17 cellular contexts compared by ENCODE assay signal in genomic region chr3:43618142-43618541, GRCh38. TPM values are rescaled to one million over a fixed set of nuclear protein-coding genes. Genes with fewer than 3 reads are reported as not detected.
DNase-seq lines count a peak whose midpoint lies in the region; ATAC-seq and TF ChIP-seq lines count a peak whose summit lies in the region.
"Had no signal": no experiment of that assay in that cellular context is flagged by ENCODE, and none has a peak within 500 bp of the region (broad histone marks: within the 10 kb centered on the region; RNA-seq: fewer than 3 reads in every experiment).

No MANE protein-coding gene starts in this region.

- ATAC-seq in GM23338 (no peak), HG02981 (IDR thresholded peaks at IDR 0.05; ENCODE audit: unreplicated experiment) (no peak)
- ATAC-seq in stimulated activated effector memory CD8-positive, alpha-beta T cell treated with anti-CD3 and anti-CD28 coated beads, Interleukin-12 subunit alpha, Interleukin-12 subunit beta, amount 100 ng/mL, for 72 hours: no peak

- H3K9me2 ChIP-seq in GM23338 (ENCODE audit: insufficient read depth): no peaks in the 10 kb centered on the region; the same call in 1 of the 2 replicates

- no peaks in the 10 kb centered on the region; the same call in 2 of the 3 replicates for H3K36me3 Mint-ChIP-seq in GM23338 (ENCODE audit: low read depth)
- H3K36me3 Mint-ChIP-seq in dendritic cell treated with granulocyte-macrophage colony-stimulating factor and Interleukin-4, amounts not matched to agents 40 ng/mL and 50 ng/mL, for 4 days (ENCODE audit: low read depth): peaks cover 7% of the 10 kb centered on the region
- peaks cover 5% of the 10 kb centered on the region for H3K36me3 Mint-ChIP-seq in stimulated activated effector memory CD8-positive, alpha-beta T cell treated with anti-CD3 and anti-CD28 coated beads, Interleukin-12 subunit alpha, Interleukin-12 subunit beta, amount 100 ng/mL, for 72 hours

- H4K20me1 ChIP-seq in GM23338 (replicated peaks; ENCODE audit: insufficient read depth): no peaks in the 10 kb centered on the region; the same call in none of the 2 replicates

- no peaks in the 10 kb centered on the region for H3K9me3 ChIP-seq in neutrophil

- H2AFZ ChIP-seq in GM23338: no peak overlapping the region

- no peak overlapping the region; the same call in 1 of the 2 replicates for H3K4me2 ChIP-seq in GM23338

- H3K4me3 Mint-ChIP-seq in GM23338: no peak overlapping the region
- no peak overlapping the region for H3K4me3 Mint-ChIP-seq in dendritic cell treated with granulocyte-macrophage colony-stimulating factor and Interleukin-4, amounts not matched to agents 40 ng/mL and 50 ng/mL, for 4 days
- H3K4me3 Mint-ChIP-seq in stimulated activated effector memory CD8-positive, alpha-beta T cell treated with anti-CD3 and anti-CD28 coated beads, Interleukin-12 subunit alpha, Interleukin-12 subunit beta, amount 100 ng/mL, for 72 hours: no peak overlapping the region
- H3K4me3 Mint-ChIP-seq: B cell, HFFc6 had no signal

- no peaks in the 10 kb centered on the region for H3K36me3 ChIP-seq in GM23338 (ENCODE audit: insufficient read depth)
- no peaks in the 10 kb centered on the region for H3K36me3 ChIP-seq in neutrophil

- no peaks in the 10 kb centered on the region for H3K27me3 ChIP-seq in GM23338 (ENCODE audit: insufficient read depth)
- H3K27me3 ChIP-seq in neutrophil: no peaks in the 10 kb centered on the region

- peaks cover 7% of the 10 kb centered on the region; the same call in 1 of the 2 replicates for H3F3A ChIP-seq in GM23338 (replicated peaks; ENCODE audit: low read depth)

- H3K4me3 ChIP-seq in GM23338 (no peak overlapping the region), neutrophil (ENCODE audit: low read depth in 1 of 2, low read length in 1 of 2) (no peak overlapping the region)

- H3K4me1 Mint-ChIP-seq in GM23338: peaks cover 28% of the 10 kb centered on the region
- peaks cover 33% of the 10 kb centered on the region for H3K4me1 Mint-ChIP-seq in dendritic cell treated with granulocyte-macrophage colony-stimulating factor and Interleukin-4, amounts not matched to agents 40 ng/mL and 50 ng/mL, for 4 days (ENCODE audit: low read depth)
- H3K4me1 Mint-ChIP-seq in stimulated activated effector memory CD8-positive, alpha-beta T cell treated with anti-CD3 and anti-CD28 coated beads, Interleukin-12 subunit alpha, Interleukin-12 subunit beta, amount 100 ng/mL, for 72 hours: peaks cover 16% of the 10 kb centered on the region

- H3K79me2 ChIP-seq in GM23338 (replicated peaks; ENCODE audit: insufficient read depth): peaks cover 66% of the 10 kb centered on the region

- TF ChIP-seq CTCF in GM23338 (conservative IDR thresholded peaks at IDR 0.05; ENCODE audit: low read depth in 2 of 2) (no peak), VCaP (conservative IDR thresholded peaks at IDR 0.05) (no peak), neutrophil (IDR thresholded peaks at IDR 0.05) (no peak)

- DNase-seq in GM23338 (ENCODE audit: low spot score): no peak
- no peak for DNase-seq in stimulated activated effector memory CD8-positive, alpha-beta T cell treated with anti-CD3 and anti-CD28 coated beads, Interleukin-12 subunit alpha, Interleukin-12 subunit beta, amount 100 ng/mL, for 72 hours (ENCODE audit: low spot score in 2 of 2)
- DNase-seq in RPMI8226: no peak
- DNase-seq in effector CD8-positive, alpha-beta T cell (lab: John Stamatoyannopoulos, UW): no peak
- DNase-seq: C1 segment of cervical spinal cord; Calu3; CD4-positive, alpha-beta T cell; DMS79; EL; HCEC 1CT; HFFc6; IMR-90 had no signal

- H3K27ac ChIP-seq in GM23338 (ENCODE audit: low read depth): 0 out of 2 replicates have a peak overlapping the region, but pooled peaks have one; percentile 42
- H3K27ac ChIP-seq in VCaP: peak overlapping the region; percentile 23; the same call in 1 of the 2 replicates
- H3K27ac ChIP-seq in neutrophil: peak overlapping the region; percentile 60

- intact Hi-C loops in dendritic cell treated with granulocyte-macrophage colony-stimulating factor and Interleukin-4, amounts not matched to agents 40 ng/mL and 50 ng/mL, for 4 days (cut with micrococcal nuclease): no loop called here

- H3K27ac Mint-ChIP-seq in GM23338: no peak overlapping the region
- H3K27ac Mint-ChIP-seq in dendritic cell treated with granulocyte-macrophage colony-stimulating factor and Interleukin-4, amounts not matched to agents 40 ng/mL and 50 ng/mL, for 4 days: peak overlapping the region; percentile 47
- H3K27ac Mint-ChIP-seq in stimulated activated effector memory CD8-positive, alpha-beta T cell treated with anti-CD3 and anti-CD28 coated beads, Interleukin-12 subunit alpha, Interleukin-12 subunit beta, amount 100 ng/mL, for 72 hours: no peak overlapping the region
- H3K27ac Mint-ChIP-seq: B cell; CD4-positive, alpha-beta T cell; HFFc6 had no signal

- peaks cover 14% of the 10 kb centered on the region for H3K27me3 Mint-ChIP-seq in GM23338 (ENCODE audit: insufficient read depth, low read depth, poor library complexity)
- peaks cover 3% of the 10 kb centered on the region for H3K27me3 Mint-ChIP-seq in dendritic cell treated with granulocyte-macrophage colony-stimulating factor and Interleukin-4, amounts not matched to agents 40 ng/mL and 50 ng/mL, for 4 days
- H3K27me3 Mint-ChIP-seq: B cell; CD4-positive, alpha-beta T cell had no signal

- no peaks in the 10 kb centered on the region for H3K9me3 Mint-ChIP-seq in GM23338
- no peaks in the 10 kb centered on the region for H3K9me3 Mint-ChIP-seq in dendritic cell treated with granulocyte-macrophage colony-stimulating factor and Interleukin-4, amounts not matched to agents 40 ng/mL and 50 ng/mL, for 4 days
- H3K9me3 Mint-ChIP-seq in stimulated activated effector memory CD8-positive, alpha-beta T cell treated with anti-CD3 and anti-CD28 coated beads, Interleukin-12 subunit alpha, Interleukin-12 subunit beta, amount 100 ng/mL, for 72 hours: no peaks in the 10 kb centered on the region
- H3K9me3 Mint-ChIP-seq: CD4-positive, alpha-beta T cell; HFFc6 had no signal

- H3K4me1 ChIP-seq in GM23338 (ENCODE audit: insufficient read depth) (0 out of 2 replicates have a peak, but pooled peaks cover 2% of the 10 kb centered on the region), neutrophil (ENCODE audit: control insufficient read depth in 1 of 2, insufficient read depth in 1 of 2, low read depth in 1 of 2, low read length in 1 of 2) (peaks cover 44 to 45% of the 10 kb centered on the region in 2 experiments)

TF ChIP-seq in GM23338, 12 proteins besides CTCF, POLR2A, EP300 and RAD21 (continues in another document):
- no peak for TF ChIP-seq ZNF462 (CRISPR knock-in tag; IDR thresholded peaks at IDR 0.05)
- TF ChIP-seq CREB1 (CRISPR knock-in tag; IDR thresholded peaks at IDR 0.05; ENCODE audit: low read depth): no peak

RNA-seq across cellular contexts. Expression of gene ANO10, which starts 3.7 kb away (rescaled TPM):
- 34.6 and 48.1 TPM in 2 replicates for total RNA-seq in GM23338 (2014; rRNA removed; shearing (Covaris generic))
- polyA plus RNA-seq in GM23338 (2016; fragmentation: Nextera tagmentation; extraction: Ambion mirVana): 20.6 and 29.2 TPM in 2 replicates
